ENCODE assay signal across 1 cellular context in the genomic region with DNA sequence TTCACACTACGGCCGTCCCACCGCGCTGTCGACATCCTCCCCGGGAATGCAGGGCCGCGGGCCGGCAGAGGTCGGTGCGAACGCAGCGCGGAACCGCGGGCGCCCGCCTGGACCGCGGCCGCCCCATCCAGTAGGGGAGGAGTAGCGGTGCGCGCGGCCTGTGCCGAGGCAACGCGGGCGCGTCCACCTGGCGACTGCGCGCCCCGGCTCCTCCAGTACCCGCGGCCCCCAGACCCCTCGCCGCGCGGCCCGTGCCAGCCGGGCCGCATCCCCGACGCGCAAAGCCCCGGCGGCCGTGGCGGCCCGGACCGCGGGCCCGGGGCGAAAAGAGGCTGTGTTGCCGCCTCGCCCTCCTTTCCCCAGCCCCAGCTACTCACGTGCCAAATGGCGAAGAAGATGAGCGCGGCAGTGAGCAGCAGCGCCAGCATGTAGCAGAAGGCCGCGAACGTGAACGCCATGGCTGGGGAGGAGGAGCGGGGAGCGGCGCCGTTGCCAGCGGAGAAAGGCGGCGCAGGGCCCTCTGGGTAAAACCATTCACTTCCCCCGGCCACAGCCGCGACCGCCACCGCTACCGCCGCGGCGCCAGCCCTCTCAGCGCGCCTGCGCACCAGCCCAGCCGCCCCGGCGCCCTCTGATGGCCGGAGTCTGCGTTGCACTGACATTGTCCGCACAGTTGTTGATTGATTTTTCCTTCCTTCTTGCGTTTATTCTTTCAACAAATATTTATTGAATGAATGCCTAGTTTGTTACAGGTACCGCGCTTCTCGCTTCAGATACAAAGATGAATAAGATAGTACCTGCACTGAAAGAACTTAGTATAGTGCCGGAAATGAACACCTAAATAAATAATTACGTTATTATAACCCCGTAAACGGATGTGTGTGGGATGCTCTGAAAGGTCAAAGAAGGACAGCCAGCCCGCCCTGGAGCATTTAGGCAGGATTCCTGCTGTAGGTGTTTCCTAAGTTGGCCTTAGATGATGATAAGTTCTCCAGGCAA.
A peak's percentile ranks its signal among the peaks of the same experiment; 100 is the strongest.
TF ChIP-seq lines count a peak whose summit lies in the region.

Gene CNIH1, minus strand, starts transcription at position 505 of the 999 bp plus-strand sequence. Its CDS starts 47 bp downstream, at position 458.

TF ChIP-seq in GM12878, 131 proteins besides CTCF, POLR2A, EP300 and RAD21 (continued from another document and continues in another):
- TF ChIP-seq ZBTB40 (IDR thresholded peaks at IDR 0.05; ENCODE audit: borderline replicate concordance) (peak; percentile 25; the same call in 1 of the 2 replicates), SUPT20H (IDR thresholded peaks at IDR 0.05; ENCODE audit: borderline replicate concordance, control insufficient read depth, low read depth, low read length) (no peak), PAX8 (IDR thresholded peaks at IDR 0.05) (no peak; the same call in 1 of the 2 replicates), ASH2L (IDR thresholded peaks at IDR 0.05; ENCODE audit: borderline replicate concordance, low read depth) (peak; percentile 41; the same call in 1 of the 2 replicates), KAT2A (conservative IDR thresholded peaks at IDR 0.05; ENCODE audit: control insufficient read depth, low read depth, low read length) (no peak), STAT3 (IDR thresholded peaks at IDR 0.05; ENCODE audit: low read depth, low read length) (no peak), NFYA (IDR thresholded peaks at IDR 0.05; ENCODE audit: borderline replicate concordance, low read depth, low read length) (no peak), ZNF24 (IDR thresholded peaks at IDR 0.05) (no peak), TCF7 (IDR thresholded peaks at IDR 0.05; ENCODE audit: borderline replicate concordance) (no peak), NFIC (IDR thresholded peaks at IDR 0.05; ENCODE audit: low read depth, low read length) (no peak), CREM (IDR thresholded peaks at IDR 0.05; ENCODE audit: low read depth) (no peak; the same call in none of the 2 replicates), TCF3 (IDR thresholded peaks at IDR 0.05; ENCODE audit: borderline replicate concordance, insufficient read depth, low read depth, low read length) (peak; percentile 17; the same call in 1 of the 2 replicates), SUZ12 (IDR thresholded peaks at IDR 0.05; ENCODE audit: unreplicated experiment) (no peak), FOXM1 (IDR thresholded peaks at IDR 0.05; ENCODE audit: low read depth, low read length) (no peak), ZBED1 (IDR thresholded peaks at IDR 0.05; ENCODE audit: borderline replicate concordance) (no peak), EGR1 (IDR thresholded peaks at IDR 0.05; ENCODE audit: borderline replicate concordance in 1 of 2, low read depth in 2 of 2, low read length in 2 of 2) (no peak), MTA3 (IDR thresholded peaks at IDR 0.05; ENCODE audit: borderline replicate concordance, low read length) (no peak), SMAD5 (IDR thresholded peaks at IDR 0.05; ENCODE audit: low read depth) (peak; percentile 71; the same call in 1 of the 2 replicates), MYC (IDR thresholded peaks at IDR 0.05; ENCODE audit: insufficient read depth, insufficient read length, insufficient replicate concordance, low read length, severe bottlenecking) (peak; percentile 60), JUNB (IDR thresholded peaks at IDR 0.05) (no peak), SIX5 (IDR thresholded peaks at IDR 0.05; ENCODE audit: low read depth, low read length, severe bottlenecking) (no peak), CBX5 (IDR thresholded peaks at IDR 0.05; ENCODE audit: low read depth) (no peak), SREBF1 (IDR thresholded peaks at IDR 0.05; ENCODE audit: low read length) (no peak), HDAC2 (IDR thresholded peaks at IDR 0.05) (0 out of 2 replicates have a peak, but pooled peaks have one; percentile 39), RCOR1 (conservative IDR thresholded peaks at IDR 0.05; ENCODE audit: low read depth, low read length) (no peak), ZNF687 (IDR thresholded peaks at IDR 0.05) (peak; percentile 90), IRF3 (IDR thresholded peaks at IDR 0.05) (no peak), PML (IDR thresholded peaks at IDR 0.05; ENCODE audit: low read length) (peak; percentile 56; the same call in 1 of the 2 replicates), STAT1 (conservative IDR thresholded peaks at IDR 0.05) (no peak), CHD2 (IDR thresholded peaks at IDR 0.05; ENCODE audit: borderline replicate concordance, low read depth, low read length) (peak; percentile 26; the same call in 1 of the 2 replicates), NFXL1 (IDR thresholded peaks at IDR 0.05; ENCODE audit: borderline replicate concordance) (no peak), SP1 (IDR thresholded peaks at IDR 0.05; ENCODE audit: low read depth, low read length) (peak; percentile 15), RELA (IDR thresholded peaks at IDR 0.05; ENCODE audit: borderline replicate concordance, partially characterized antibody) (no peak), BRCA1 (IDR thresholded peaks at IDR 0.05; ENCODE audit: low read depth, low read length) (no peak), GATAD2B (conservative IDR thresholded peaks at IDR 0.05; ENCODE audit: low read depth) (no peak; the same call in none of the 2 replicates), SPI1 (IDR thresholded peaks at IDR 0.05; ENCODE audit: borderline replicate concordance, insufficient read depth, low read depth, low read length) (peak; percentile 56), TBL1XR1 (IDR thresholded peaks at IDR 0.05; ENCODE audit: low read depth, low read length) (peak; percentile 41; the same call in 1 of the 2 replicates), CBFB (IDR thresholded peaks at IDR 0.05; ENCODE audit: low read depth) (peak; percentile 49; the same call in 1 of the 2 replicates)
- TF ChIP-seq, protein P1, sequence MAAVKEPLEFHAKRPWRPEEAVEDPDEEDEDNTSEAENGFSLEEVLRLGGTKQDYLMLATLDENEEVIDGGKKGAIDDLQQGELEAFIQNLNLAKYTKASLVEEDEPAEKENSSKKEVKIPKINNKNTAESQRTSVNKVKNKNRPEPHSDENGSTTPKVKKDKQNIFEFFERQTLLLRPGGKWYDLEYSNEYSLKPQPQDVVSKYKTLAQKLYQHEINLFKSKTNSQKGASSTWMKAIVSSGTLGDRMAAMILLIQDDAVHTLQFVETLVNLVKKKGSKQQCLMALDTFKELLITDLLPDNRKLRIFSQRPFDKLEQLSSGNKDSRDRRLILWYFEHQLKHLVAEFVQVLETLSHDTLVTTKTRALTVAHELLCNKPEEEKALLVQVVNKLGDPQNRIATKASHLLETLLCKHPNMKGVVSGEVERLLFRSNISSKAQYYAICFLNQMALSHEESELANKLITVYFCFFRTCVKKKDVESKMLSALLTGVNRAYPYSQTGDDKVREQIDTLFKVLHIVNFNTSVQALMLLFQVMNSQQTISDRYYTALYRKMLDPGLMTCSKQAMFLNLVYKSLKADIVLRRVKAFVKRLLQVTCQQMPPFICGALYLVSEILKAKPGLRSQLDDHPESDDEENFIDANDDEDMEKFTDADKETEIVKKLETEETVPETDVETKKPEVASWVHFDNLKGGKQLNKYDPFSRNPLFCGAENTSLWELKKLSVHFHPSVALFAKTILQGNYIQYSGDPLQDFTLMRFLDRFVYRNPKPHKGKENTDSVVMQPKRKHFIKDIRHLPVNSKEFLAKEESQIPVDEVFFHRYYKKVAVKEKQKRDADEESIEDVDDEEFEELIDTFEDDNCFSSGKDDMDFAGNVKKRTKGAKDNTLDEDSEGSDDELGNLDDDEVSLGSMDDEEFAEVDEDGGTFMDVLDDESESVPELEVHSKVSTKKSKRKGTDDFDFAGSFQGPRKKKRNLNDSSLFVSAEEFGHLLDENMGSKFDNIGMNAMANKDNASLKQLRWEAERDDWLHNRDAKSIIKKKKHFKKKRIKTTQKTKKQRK (IDR thresholded peaks at IDR 0.05; ENCODE audit: low read depth, low read length), result no peak
- TF ChIP-seq, protein P2, sequence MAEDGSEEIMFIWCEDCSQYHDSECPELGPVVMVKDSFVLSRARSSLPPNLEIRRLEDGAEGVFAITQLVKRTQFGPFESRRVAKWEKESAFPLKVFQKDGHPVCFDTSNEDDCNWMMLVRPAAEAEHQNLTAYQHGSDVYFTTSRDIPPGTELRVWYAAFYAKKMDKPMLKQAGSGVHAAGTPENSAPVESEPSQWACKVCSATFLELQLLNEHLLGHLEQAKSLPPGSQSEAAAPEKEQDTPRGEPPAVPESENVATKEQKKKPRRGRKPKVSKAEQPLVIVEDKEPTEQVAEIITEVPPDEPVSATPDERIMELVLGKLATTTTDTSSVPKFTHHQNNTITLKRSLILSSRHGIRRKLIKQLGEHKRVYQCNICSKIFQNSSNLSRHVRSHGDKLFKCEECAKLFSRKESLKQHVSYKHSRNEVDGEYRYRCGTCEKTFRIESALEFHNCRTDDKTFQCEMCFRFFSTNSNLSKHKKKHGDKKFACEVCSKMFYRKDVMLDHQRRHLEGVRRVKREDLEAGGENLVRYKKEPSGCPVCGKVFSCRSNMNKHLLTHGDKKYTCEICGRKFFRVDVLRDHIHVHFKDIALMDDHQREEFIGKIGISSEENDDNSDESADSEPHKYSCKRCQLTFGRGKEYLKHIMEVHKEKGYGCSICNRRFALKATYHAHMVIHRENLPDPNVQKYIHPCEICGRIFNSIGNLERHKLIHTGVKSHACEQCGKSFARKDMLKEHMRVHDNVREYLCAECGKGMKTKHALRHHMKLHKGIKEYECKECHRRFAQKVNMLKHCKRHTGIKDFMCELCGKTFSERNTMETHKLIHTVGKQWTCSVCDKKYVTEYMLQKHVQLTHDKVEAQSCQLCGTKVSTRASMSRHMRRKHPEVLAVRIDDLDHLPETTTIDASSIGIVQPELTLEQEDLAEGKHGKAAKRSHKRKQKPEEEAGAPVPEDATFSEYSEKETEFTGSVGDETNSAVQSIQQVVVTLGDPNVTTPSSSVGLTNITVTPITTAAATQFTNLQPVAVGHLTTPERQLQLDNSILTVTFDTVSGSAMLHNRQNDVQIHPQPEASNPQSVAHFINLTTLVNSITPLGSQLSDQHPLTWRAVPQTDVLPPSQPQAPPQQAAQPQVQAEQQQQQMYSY (CRISPR knock-in tag; IDR thresholded peaks at IDR 0.05), result no peak
- TF ChIP-seq, protein P3, sequence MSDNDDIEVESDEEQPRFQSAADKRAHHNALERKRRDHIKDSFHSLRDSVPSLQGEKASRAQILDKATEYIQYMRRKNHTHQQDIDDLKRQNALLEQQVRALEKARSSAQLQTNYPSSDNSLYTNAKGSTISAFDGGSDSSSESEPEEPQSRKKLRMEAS (IDR thresholded peaks at IDR 0.05; ENCODE audit: low read depth, low read length), result peak; percentile 81
